8 cellular contexts compared by ENCODE assay signal in genomic region chr7:14457567-14458453, GRCh38.
DNase-seq lines count a peak whose midpoint lies in the region; ATAC-seq and TF ChIP-seq lines count a peak whose summit lies in the region.

No MANE protein-coding gene starts in this region.

- no peaks in the 10 kb centered on the region for H4K20me1 ChIP-seq in MM.1S (ENCODE audit: insufficient read depth, low read length)

- H3K4me3 ChIP-seq in MM.1S (ENCODE audit: low read length) = no peak overlapping the region

- H3K9me2 ChIP-seq in MM.1S (replicated peaks; ENCODE audit: insufficient read depth, low read length) = no peaks in the 10 kb centered on the region

- H3K4me2 ChIP-seq in MM.1S (ENCODE audit: low read depth, low read length) = peak overlapping the region; percentile 10; the same call in 1 of the 2 replicates

- H3F3A ChIP-seq in MM.1S (ENCODE audit: insufficient read depth, low read length) = no peaks in the 10 kb centered on the region

- H3K79me2 ChIP-seq in MM.1S (ENCODE audit: low read length) = no peaks in the 10 kb centered on the region

- H3K9me3 ChIP-seq in MM.1S (replicated peaks; ENCODE audit: insufficient read depth, low read length) = no peaks in the 10 kb centered on the region

- no peaks in the 10 kb centered on the region for H3K27me3 ChIP-seq in MM.1S (replicated peaks; ENCODE audit: insufficient read depth, low read length)

- DNase-seq in COLO829 (ENCODE audit: low spot score) (peak; percentile 76), MM.1S (peak; percentile 61), RPMI7951 (ENCODE audit: low read depth) (peak; percentile 76), amniotic epithelial cell (ENCODE audit: low read depth) (peak; percentile 77), left cardiac atrium (peak; percentile 65), posterior cingulate gyrus (peak in 9 of 10 donors; percentile 33 to 93 (median 66))

- H3K36me3 ChIP-seq in MM.1S (replicated peaks; ENCODE audit: insufficient read depth, low read length) = no peaks in the 10 kb centered on the region

- ATAC-seq in GM21619 (IDR thresholded peaks at IDR 0.05; ENCODE audit: unreplicated experiment) (peak; percentile 79), left cardiac atrium (peak; percentile 68 to 79), GM21381 (IDR thresholded peaks at IDR 0.05; ENCODE audit: unreplicated experiment) (no peak)

- no peak overlapping the region for H3K9ac ChIP-seq in MM.1S (ENCODE audit: low read length)

- H3K27ac ChIP-seq in MM.1S (ENCODE audit: low read length) = no peak overlapping the region

- intact Hi-C loops in left cardiac atrium (cut with DNase I) = loop anchor here in 1 of 2 donors (2.0 to 10.0 kb wide), 3 partner anchors 471 to 1173 kb away; no protein-coding TSS in a partner anchor
- intact Hi-C loops in posterior cingulate gyrus (cut with DNase I) = loop anchor here (2.0 to 5.0 kb wide), 2 partner anchors 466 to 1177 kb away; no protein-coding TSS in a partner anchor

- no peaks in the 10 kb centered on the region for H3K4me1 ChIP-seq in MM.1S (ENCODE audit: low read length)

- H2AFZ ChIP-seq in MM.1S (ENCODE audit: low read length) = peak overlapping the region; percentile 40; the same call in 1 of the 2 replicates

- peak; percentile 80 for TF ChIP-seq CTCF in MM.1S (IDR thresholded peaks at IDR 0.05; ENCODE audit: low read length)
